In genomic region chr16:85461814-85462404, GRCh38 we compare ENCODE assay signal across 8 cellular contexts.
DNase-seq lines count a peak whose midpoint lies in the region; ATAC-seq and TF ChIP-seq lines count a peak whose summit lies in the region.

No MANE protein-coding gene starts in this region.

- no peaks in the 10 kb centered on the region for H3K27me3 ChIP-seq in parathyroid adenoma (ENCODE audit: control insufficient read depth, insufficient read depth, low read length)

- peaks cover 70% of the 10 kb centered on the region for H3K4me1 ChIP-seq in parathyroid adenoma

- DNase-seq in NCI-H526 (lab: John Stamatoyannopoulos, UW) (peak; percentile 55 to 64), NCI-H526 treated with DMSO at 0.1 percent for 48 hours (lab: John Stamatoyannopoulos, UW) (no peak), NCI-H748 (lab: John Stamatoyannopoulos, UW; ENCODE audit: unreplicated experiment) (peak; percentile 79), fibroblast of mammary gland (ENCODE audit: low read depth) (peak; percentile 46)

- H3K36me3 ChIP-seq in parathyroid adenoma (ENCODE audit: control insufficient read depth, insufficient read depth, low read length): no peaks in the 10 kb centered on the region

- H3K4me3 ChIP-seq in fibroblast of mammary gland (ENCODE audit: control insufficient read depth, low read depth, low read length) (no peak overlapping the region), parathyroid adenoma (ENCODE audit: low read depth, low read length) (peak overlapping the region; percentile 19)

- H3K9ac ChIP-seq in parathyroid adenoma: peak overlapping the region; percentile 71

- ATAC-seq in GM19395 (IDR thresholded peaks at IDR 0.05; ENCODE audit: unreplicated experiment) (no peak), HG03469 (IDR thresholded peaks at IDR 0.05; ENCODE audit: unreplicated experiment) (no peak), GM21717 (IDR thresholded peaks at IDR 0.05; ENCODE audit: unreplicated experiment) (no peak)

- peak overlapping the region; percentile 99 for H3K27ac ChIP-seq in parathyroid adenoma

- no peaks in the 10 kb centered on the region for H3K9me3 ChIP-seq in parathyroid adenoma (ENCODE audit: control insufficient read depth, low read length)

- peak overlapping the region; percentile 68 for H2AFZ ChIP-seq in parathyroid adenoma

- peaks cover 9% of the 10 kb centered on the region for H3K79me2 ChIP-seq in parathyroid adenoma

- H3K4me2 ChIP-seq in parathyroid adenoma (ENCODE audit: low read length): peak overlapping the region; percentile 69

- TF ChIP-seq CTCF in fibroblast of mammary gland (conservative IDR thresholded peaks at IDR 0.05; ENCODE audit: control insufficient read depth, insufficient read depth, low read depth, low read length) (no peak), parathyroid adenoma (IDR thresholded peaks at IDR 0.05) (no peak)
